Comparison of ENCODE assay signal across 10 cellular contexts in the genomic region with DNA sequence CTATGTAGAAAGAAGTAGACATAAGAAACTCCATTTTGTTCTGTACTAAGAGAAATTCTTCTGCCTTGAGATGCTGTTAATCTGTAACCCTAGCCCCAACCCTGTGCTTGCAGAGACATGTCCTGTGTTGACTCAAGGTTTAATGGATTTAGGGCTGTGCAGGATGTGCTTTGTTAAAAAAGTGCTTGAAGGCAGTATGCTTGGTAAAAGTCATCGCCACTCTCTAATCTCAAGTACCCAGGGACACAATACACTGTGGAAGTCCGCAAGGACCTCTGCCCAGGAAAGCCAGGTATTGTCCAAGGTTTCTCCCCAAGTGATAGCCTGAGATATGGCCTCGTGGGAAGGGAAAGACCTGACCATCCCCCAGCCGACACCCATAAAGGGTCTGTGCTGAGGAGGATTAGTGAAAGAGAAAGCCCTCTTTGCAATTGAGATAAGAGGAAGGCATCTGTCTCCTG. TPM values are rescaled to one million over a fixed set of nuclear protein-coding genes. Genes with fewer than 3 reads are reported as not detected.
"Had no signal": no experiment of that assay in that cellular context is flagged by ENCODE, and none has a peak within 500 bp of the region (broad histone marks: within the 10 kb centered on the region; RNA-seq: fewer than 3 reads in every experiment).

No MANE protein-coding gene starts in this region.

RNA-seq across cellular contexts. Expression of gene MRGPRX1, which starts 39.0 kb away (rescaled TPM):
- total RNA-seq: activated naive CD4-positive, alpha-beta T cell treated with anti-CD3 and anti-CD28 coated beads for 36 hours; activated T-cell treated with anti-CD3 and anti-CD28 coated beads, Interleukin-2, amount 50 U/mL, for 4 hours; dorsolateral prefrontal cortex; gastrocnemius medialis; liver; naive thymus-derived CD8-positive, alpha-beta T cell; T-helper 1 cell treated with Interleukin-12 subunit alpha and Interleukin-12 subunit beta and Interleukin-4 antibody, amounts not matched to agents 30 ng/mL and 1 ng/mL, for 36 hours; thoracic aorta; upper lobe of right lung had no signal
- polyA plus RNA-seq: esophagus; liver; naive thymus-derived CD8-positive, alpha-beta T cell had no signal
